Comparison of ENCODE assay signal across 1 cellular context in the genomic region with DNA sequence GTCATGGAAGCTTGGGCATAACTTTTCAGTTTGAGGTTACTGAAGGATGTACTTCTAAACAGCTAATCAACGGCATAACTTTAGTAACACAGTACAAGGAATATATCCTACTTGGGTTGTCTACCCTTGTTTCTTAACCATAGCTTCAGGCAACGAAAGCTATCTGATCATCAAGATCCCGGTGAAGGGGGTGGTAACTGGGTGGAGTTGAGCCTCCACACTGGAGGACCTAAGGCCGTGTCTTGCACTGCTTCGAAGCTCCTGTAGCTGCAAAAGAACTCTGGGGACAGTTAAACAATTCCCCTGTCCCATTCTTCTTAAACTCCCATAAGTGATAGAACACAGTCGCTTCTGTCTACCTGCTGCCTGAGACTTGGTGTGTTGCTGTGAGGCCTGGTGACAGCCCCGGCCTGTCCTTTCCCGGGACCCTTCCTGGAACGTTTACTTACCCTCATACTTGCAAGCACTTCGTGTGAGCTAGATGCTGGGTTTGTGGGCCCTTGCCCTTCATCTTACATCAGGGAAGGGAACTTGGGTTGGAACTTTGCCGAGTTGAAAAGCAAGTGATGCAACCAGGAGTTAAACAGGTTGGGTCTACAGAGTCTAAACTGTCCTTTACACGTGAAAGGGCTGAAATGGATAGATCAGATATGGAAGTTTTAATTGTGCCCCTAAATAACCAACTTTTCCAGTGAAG.
A peak's percentile ranks its signal among the peaks of the same experiment; 100 is the strongest.
TF ChIP-seq lines count a peak whose summit lies in the region.

No MANE protein-coding gene starts in this region.

TF ChIP-seq in HepG2, 621 proteins besides CTCF, POLR2A, EP300 and RAD21:
- TF ChIP-seq FOXM1 (CRISPR knock-in tag; IDR thresholded peaks at IDR 0.05) = no peak
- TF ChIP-seq ZNF574 (CRISPR knock-in tag; IDR thresholded peaks at IDR 0.05) = 0 out of 2 replicates have a peak, but pooled peaks have one; percentile 1
- peak; percentile 27; the same call in 1 of the 2 replicates for TF ChIP-seq CEBPB (IDR thresholded peaks at IDR 0.05; ENCODE audit: borderline replicate concordance, low read depth, low read length)
- TF ChIP-seq, protein P1, sequence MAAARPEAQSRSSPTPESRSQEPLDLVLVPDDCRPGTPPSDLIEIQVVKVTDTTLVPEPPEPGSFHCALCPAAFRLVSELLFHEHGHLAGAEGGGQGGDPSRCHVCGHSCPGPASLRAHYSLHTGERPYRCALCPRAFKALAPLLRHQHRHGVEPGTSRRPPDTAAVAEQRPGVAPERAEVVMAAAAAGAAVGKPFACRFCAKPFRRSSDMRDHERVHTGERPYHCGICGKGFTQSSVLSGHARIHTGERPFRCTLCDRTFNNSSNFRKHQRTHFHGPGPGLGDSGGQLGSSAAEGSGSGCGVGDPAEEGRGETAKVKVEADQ (CRISPR knock-in tag; IDR thresholded peaks at IDR 0.05; ENCODE audit: borderline replicate concordance) = 0 out of 2 replicates have a peak, but pooled peaks have one; percentile 6
- TF ChIP-seq, protein P2, sequence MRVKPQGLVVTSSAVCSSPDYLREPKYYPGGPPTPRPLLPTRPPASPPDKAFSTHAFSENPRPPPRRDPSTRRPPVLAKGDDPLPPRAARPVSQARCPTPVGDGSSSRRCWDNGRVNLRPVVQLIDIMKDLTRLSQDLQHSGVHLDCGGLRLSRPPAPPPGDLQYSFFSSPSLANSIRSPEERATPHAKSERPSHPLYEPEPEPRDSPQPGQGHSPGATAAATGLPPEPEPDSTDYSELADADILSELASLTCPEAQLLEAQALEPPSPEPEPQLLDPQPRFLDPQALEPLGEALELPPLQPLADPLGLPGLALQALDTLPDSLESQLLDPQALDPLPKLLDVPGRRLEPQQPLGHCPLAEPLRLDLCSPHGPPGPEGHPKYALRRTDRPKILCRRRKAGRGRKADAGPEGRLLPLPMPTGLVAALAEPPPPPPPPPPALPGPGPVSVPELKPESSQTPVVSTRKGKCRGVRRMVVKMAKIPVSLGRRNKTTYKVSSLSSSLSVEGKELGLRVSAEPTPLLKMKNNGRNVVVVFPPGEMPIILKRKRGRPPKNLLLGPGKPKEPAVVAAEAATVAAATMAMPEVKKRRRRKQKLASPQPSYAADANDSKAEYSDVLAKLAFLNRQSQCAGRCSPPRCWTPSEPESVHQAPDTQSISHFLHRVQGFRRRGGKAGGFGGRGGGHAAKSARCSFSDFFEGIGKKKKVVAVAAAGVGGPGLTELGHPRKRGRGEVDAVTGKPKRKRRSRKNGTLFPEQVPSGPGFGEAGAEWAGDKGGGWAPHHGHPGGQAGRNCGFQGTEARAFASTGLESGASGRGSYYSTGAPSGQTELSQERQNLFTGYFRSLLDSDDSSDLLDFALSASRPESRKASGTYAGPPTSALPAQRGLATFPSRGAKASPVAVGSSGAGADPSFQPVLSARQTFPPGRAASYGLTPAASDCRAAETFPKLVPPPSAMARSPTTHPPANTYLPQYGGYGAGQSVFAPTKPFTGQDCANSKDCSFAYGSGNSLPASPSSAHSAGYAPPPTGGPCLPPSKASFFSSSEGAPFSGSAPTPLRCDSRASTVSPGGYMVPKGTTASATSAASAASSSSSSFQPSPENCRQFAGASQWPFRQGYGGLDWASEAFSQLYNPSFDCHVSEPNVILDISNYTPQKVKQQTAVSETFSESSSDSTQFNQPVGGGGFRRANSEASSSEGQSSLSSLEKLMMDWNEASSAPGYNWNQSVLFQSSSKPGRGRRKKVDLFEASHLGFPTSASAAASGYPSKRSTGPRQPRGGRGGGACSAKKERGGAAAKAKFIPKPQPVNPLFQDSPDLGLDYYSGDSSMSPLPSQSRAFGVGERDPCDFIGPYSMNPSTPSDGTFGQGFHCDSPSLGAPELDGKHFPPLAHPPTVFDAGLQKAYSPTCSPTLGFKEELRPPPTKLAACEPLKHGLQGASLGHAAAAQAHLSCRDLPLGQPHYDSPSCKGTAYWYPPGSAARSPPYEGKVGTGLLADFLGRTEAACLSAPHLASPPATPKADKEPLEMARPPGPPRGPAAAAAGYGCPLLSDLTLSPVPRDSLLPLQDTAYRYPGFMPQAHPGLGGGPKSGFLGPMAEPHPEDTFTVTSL (CRISPR knock-in tag; IDR thresholded peaks at IDR 0.05; ENCODE audit: borderline replicate concordance) = 0 out of 2 replicates have a peak, but pooled peaks have one; percentile 9
- 0 out of 2 replicates have a peak, but pooled peaks have one; percentile 27 for TF ChIP-seq ZNF598 (CRISPR knock-in tag; IDR thresholded peaks at IDR 0.05; ENCODE audit: borderline replicate concordance)
- TF ChIP-seq, protein P3, sequence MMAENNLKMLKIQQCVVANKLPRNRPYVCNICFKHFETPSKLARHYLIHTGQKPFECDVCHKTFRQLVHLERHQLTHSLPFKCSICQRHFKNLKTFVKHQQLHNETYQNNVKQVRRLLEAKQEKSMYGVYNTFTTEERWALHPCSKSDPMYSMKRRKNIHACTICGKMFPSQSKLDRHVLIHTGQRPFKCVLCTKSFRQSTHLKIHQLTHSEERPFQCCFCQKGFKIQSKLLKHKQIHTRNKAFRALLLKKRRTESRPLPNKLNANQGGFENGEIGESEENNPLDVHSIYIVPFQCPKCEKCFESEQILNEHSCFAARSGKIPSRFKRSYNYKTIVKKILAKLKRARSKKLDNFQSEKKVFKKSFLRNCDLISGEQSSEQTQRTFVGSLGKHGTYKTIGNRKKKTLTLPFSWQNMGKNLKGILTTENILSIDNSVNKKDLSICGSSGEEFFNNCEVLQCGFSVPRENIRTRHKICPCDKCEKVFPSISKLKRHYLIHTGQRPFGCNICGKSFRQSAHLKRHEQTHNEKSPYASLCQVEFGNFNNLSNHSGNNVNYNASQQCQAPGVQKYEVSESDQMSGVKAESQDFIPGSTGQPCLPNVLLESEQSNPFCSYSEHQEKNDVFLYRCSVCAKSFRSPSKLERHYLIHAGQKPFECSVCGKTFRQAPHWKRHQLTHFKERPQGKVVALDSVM (CRISPR knock-in tag; IDR thresholded peaks at IDR 0.05) = peak; percentile 48; the same call in 1 of the 2 replicates
- TF ChIP-seq MZF1 (CRISPR knock-in tag; IDR thresholded peaks at IDR 0.05; ENCODE audit: borderline replicate concordance) = no peak
- no peak for TF ChIP-seq ZBED4 (CRISPR knock-in tag; IDR thresholded peaks at IDR 0.05; ENCODE audit: borderline replicate concordance)
- TF ChIP-seq, protein P4, sequence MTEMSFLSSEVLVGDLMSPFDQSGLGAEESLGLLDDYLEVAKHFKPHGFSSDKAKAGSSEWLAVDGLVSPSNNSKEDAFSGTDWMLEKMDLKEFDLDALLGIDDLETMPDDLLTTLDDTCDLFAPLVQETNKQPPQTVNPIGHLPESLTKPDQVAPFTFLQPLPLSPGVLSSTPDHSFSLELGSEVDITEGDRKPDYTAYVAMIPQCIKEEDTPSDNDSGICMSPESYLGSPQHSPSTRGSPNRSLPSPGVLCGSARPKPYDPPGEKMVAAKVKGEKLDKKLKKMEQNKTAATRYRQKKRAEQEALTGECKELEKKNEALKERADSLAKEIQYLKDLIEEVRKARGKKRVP (CRISPR knock-in tag; IDR thresholded peaks at IDR 0.05) = peak in 1 of 2 experiments; percentile 80; a peak in 2 of 4 replicates
- no peak for TF ChIP-seq ZNF619 (CRISPR knock-in tag; IDR thresholded peaks at IDR 0.05)
- peak; percentile 45 for TF ChIP-seq CEBPG (CRISPR knock-in tag; IDR thresholded peaks at IDR 0.05)
- TF ChIP-seq IKZF4 (CRISPR knock-in tag; IDR thresholded peaks at IDR 0.05; ENCODE audit: borderline replicate concordance, low read depth, not compliant biosample characterization) = no peak
- TF ChIP-seq, protein P5, sequence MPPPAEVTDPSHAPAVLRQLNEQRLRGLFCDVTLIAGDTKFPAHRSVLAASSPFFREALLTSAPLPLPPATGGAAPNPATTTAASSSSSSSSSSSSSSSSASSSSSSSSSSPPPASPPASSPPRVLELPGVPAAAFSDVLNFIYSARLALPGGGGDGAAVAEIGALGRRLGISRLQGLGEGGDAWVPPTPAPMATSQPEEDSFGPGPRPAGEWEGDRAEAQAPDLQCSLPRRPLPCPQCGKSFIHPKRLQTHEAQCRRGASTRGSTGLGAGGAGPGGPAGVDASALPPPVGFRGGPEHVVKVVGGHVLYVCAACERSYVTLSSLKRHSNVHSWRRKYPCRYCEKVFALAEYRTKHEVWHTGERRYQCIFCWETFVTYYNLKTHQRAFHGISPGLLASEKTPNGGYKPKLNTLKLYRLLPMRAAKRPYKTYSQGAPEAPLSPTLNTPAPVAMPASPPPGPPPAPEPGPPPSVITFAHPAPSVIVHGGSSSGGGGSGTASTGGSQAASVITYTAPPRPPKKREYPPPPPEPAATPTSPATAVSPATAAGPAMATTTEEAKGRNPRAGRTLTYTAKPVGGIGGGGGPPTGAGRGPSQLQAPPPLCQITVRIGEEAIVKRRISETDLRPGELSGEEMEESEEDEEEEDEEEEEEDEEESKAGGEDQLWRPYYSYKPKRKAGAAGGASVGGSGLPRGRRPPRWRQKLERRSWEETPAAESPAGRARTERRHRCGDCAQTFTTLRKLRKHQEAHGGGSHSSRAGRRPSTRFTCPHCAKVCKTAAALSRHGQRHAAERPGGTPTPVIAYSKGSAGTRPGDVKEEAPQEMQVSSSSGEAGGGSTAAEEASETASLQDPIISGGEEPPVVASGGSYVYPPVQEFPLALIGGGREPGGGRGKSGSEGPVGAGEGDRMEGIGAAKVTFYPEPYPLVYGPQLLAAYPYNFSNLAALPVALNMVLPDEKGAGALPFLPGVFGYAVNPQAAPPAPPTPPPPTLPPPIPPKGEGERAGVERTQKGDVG (CRISPR knock-in tag; IDR thresholded peaks at IDR 0.05; ENCODE audit: borderline replicate concordance) = no peak
